In the genomic region with DNA sequence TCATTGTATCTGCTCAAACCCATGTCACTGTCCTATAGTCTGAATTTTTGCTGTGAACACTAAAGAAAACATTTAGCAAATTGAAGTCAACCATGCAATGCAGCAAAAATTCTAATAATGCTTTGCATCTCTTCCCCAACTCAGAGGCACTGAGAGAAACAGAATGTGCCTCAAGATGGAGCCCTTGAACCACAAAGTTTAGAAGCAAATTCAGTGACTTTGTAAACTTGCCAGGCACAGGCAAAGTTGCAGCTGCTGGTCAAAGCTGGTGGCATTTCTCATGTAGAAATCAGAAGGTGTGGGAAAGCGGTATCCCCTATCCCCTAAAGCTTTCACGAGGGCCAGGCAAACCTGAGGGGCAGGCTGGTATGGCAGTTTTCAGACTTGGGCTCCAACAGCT, we compare ENCODE assay signal across 8 cellular contexts.
DNase-seq lines count a peak whose midpoint lies in the region; ATAC-seq and TF ChIP-seq lines count a peak whose summit lies in the region.

No MANE protein-coding gene starts in this region.

- H3K9me3 Mint-ChIP-seq in T-cell: no peaks in the 10 kb centered on the region

- DNase-seq in AG08395 (ENCODE audit: low spot score): peak; percentile 75
- peak; percentile 14 for DNase-seq in HEK293T (ENCODE audit: extremely low spot score)
- peak; percentile 15 for DNase-seq in UCSD-AML1 (lab: John Stamatoyannopoulos, UW; ENCODE audit: unreplicated experiment)
- DNase-seq in head of caudate nucleus: peak in 35 of 42 donors; percentile 2 to 71 (median 38)
- DNase-seq in sciatic nerve (ENCODE audit: low spot score): no peak
- no peak for DNase-seq in T-cell

- CTCF ChIA-PET in HEK293T (lab: Yijun Ruan, JAX): interaction anchor here (1.0 kb wide), 1 partner anchor 1054 kb away, joined by 3 read pairs; no protein-coding TSS in a partner anchor
- CTCF ChIA-PET in T-cell (lab: Charles Lee): interaction anchor here (0.6 to 1.4 kb wide), 2 partner anchors 996 to 1086 kb away, joined by 3 read pairs; no protein-coding TSS in a partner anchor

- H3K4me1 Mint-ChIP-seq in T-cell: no peaks in the 10 kb centered on the region

- ATAC-seq in sciatic nerve (peak; percentile 53), GM21423 (IDR thresholded peaks at IDR 0.05; ENCODE audit: unreplicated experiment) (no peak), T-cell (replicated peaks in 1 of 4) (no peak), HG03045 (IDR thresholded peaks at IDR 0.05; ENCODE audit: unreplicated experiment) (no peak)

- POLR2A ChIA-PET in HEK293T (lab: Yijun Ruan, JAX): no interaction called here
- POLR2A ChIA-PET in T-cell (lab: Charles Lee): no interaction called here

- H3K27ac Mint-ChIP-seq in T-cell: no peak overlapping the region

- intact Hi-C loops in head of caudate nucleus (cut with DNase I) (no loop called here), sciatic nerve (cut with DNase I) (no loop called here)

- peaks cover 6 to 31% of the 10 kb centered on the region in 2 donors for H3K27me3 Mint-ChIP-seq in T-cell

- no peak overlapping the region for H3K4me3 Mint-ChIP-seq in T-cell

- no peaks in the 10 kb centered on the region for H3K36me3 Mint-ChIP-seq in T-cell

TF ChIP-seq in HEK293T, 16 proteins besides CTCF, POLR2A, EP300 and RAD21:
- TF ChIP-seq LEF1 (IDR thresholded peaks at IDR 0.05; ENCODE audit: borderline replicate concordance) (no peak), BHLHE40 (IDR thresholded peaks at IDR 0.05; ENCODE audit: borderline replicate concordance) (no peak), ELF4 (IDR thresholded peaks at IDR 0.05) (no peak), TARDBP (IDR thresholded peaks at IDR 0.05) (no peak), FOXM1 (IDR thresholded peaks at IDR 0.05; ENCODE audit: borderline replicate concordance) (no peak), FOXK2 (IDR thresholded peaks at IDR 0.05) (no peak), SUZ12 (IDR thresholded peaks at IDR 0.05) (no peak), SP1 (IDR thresholded peaks at IDR 0.05) (no peak), NFRKB (IDR thresholded peaks at IDR 0.05) (no peak), ZNF384 (IDR thresholded peaks at IDR 0.05) (no peak), HDGF (IDR thresholded peaks at IDR 0.05; ENCODE audit: borderline replicate concordance) (no peak), CTBP1 (IDR thresholded peaks at IDR 0.05; ENCODE audit: borderline replicate concordance) (no peak), ARNT (IDR thresholded peaks at IDR 0.05) (no peak), FOXA1 (IDR thresholded peaks at IDR 0.05) (no peak)
- TF ChIP-seq, protein P1, sequence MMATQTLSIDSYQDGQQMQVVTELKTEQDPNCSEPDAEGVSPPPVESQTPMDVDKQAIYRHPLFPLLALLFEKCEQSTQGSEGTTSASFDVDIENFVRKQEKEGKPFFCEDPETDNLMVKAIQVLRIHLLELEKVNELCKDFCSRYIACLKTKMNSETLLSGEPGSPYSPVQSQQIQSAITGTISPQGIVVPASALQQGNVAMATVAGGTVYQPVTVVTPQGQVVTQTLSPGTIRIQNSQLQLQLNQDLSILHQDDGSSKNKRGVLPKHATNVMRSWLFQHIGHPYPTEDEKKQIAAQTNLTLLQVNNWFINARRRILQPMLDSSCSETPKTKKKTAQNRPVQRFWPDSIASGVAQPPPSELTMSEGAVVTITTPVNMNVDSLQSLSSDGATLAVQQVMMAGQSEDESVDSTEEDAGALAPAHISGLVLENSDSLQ (IDR thresholded peaks at IDR 0.05): no peak

Comparison
In these comparisons a context has a peak if more than half of its experiments do, and no peak if none do; other contexts are left out.
1. DNase-seq: peak in AG08395 (single experiment), HEK293T (single experiment), UCSD-AML1 (single experiment) and head of caudate nucleus (35 of 42); none in sciatic nerve (single experiment) and T-cell (0 of 34).